1 cellular context compared by ENCODE assay signal in genomic region chr6:116102856-116103255, GRCh38.
TF ChIP-seq lines count a peak whose summit lies in the region.

No MANE protein-coding gene starts in this region.

TF ChIP-seq in HepG2, 621 proteins besides CTCF, POLR2A, EP300 and RAD21:
- no peak for TF ChIP-seq BATF2 (CRISPR knock-in tag; IDR thresholded peaks at IDR 0.05)
TF ChIP-seq in HepG2: peak in this region for 0.
